In genomic region chr1:173355281-173356031, GRCh38 we compare ENCODE assay signal across 12 cellular contexts.
DNase-seq lines count a peak whose midpoint lies in the region; ATAC-seq, FAIRE-seq and TF ChIP-seq lines count a peak whose summit lies in the region.
"Had no signal": no experiment of that assay in that cellular context is flagged by ENCODE, and none has a peak within 500 bp of the region (broad histone marks: within the 10 kb centered on the region; RNA-seq: fewer than 3 reads in every experiment).

No MANE protein-coding gene starts in this region.

- peak overlapping the region; percentile 75 for H3K27ac ChIP-seq in GM12878 (ENCODE audit: control insufficient read depth, insufficient read depth)
- H3K27ac ChIP-seq in tibial artery, result no peak overlapping the region

- peaks cover 7% of the 10 kb centered on the region for H3K4me1 Mint-ChIP-seq in activated CD4-positive, alpha-beta T cell treated with anti-CD3 and anti-CD28 coated beads, Interleukin-2, amount 10 ng/mL, durations not matched to agents 24 days and 14 days
- H3K4me1 Mint-ChIP-seq: neural crest cell had no signal

- peaks cover 27% of the 10 kb centered on the region for H3K4me1 ChIP-seq in GM12878 (ENCODE audit: control insufficient read depth, insufficient read depth, low read length)
- no peaks in the 10 kb centered on the region for H3K4me1 ChIP-seq in tibial artery

- no peak for TF ChIP-seq CTCF in GM12865 (IDR thresholded peaks at IDR 0.05; ENCODE audit: insufficient read depth, low read depth, low read length, missing control alignments)
- TF ChIP-seq CTCF in GM12878 (IDR thresholded peaks at IDR 0.05 in 2 of 3, conservative IDR thresholded peaks at IDR 0.05 in 1 of 3; ENCODE audit: control insufficient read depth in 2 of 3, extremely low read depth in 1 of 3, insufficient read depth in 1 of 3, low read depth in 3 of 3, low read length in 3 of 3), result no peak
- TF ChIP-seq CTCF in tibial artery (IDR thresholded peaks at IDR 0.05), result no peak

- RAD21 ChIA-PET in GM12878 (lab: Charles Lee; ENCODE audit: unreplicated experiment), result interaction anchor here (0.7 to 1.8 kb wide), 2 partner anchors 53 to 56 kb away, joined by 3 to 4 read pairs; no protein-coding TSS in a partner anchor

- CTCF ChIA-PET in GM12878 (lab: Yijun Ruan, JAX), result interaction anchor here (1.5 kb wide), 1 partner anchor 22 kb away, joined by 3 read pairs; no protein-coding TSS in a partner anchor

- no peak overlapping the region for H3K4me3 Mint-ChIP-seq in activated CD4-positive, alpha-beta T cell treated with anti-CD3 and anti-CD28 coated beads, Interleukin-2, amount 10 ng/mL, durations not matched to agents 24 days and 14 days
- H3K4me3 Mint-ChIP-seq: neural crest cell had no signal

- H3K9me3 ChIP-seq in GM12878 (replicated peaks; ENCODE audit: control insufficient read depth, insufficient read depth, low read length) (peaks cover 8% of the 10 kb centered on the region; the same call in 2 of the 3 replicates), tibial artery (peaks cover 0 to 14% (median 4%) of the 10 kb centered on the region in 3 donors)

- H3K79me2 ChIP-seq in GM12878 (ENCODE audit: control insufficient read depth, insufficient read depth, low read length), result no peaks in the 10 kb centered on the region

- WGBS in GM12878 (ENCODE audit: insufficient coverage, insufficient replicate concordance, low lambda C conversion rate, missing lambda C conversion rate), result 1% methylated on average over 5 of the region's 5 CpGs

- SMC1A ChIA-PET in GM12878 (lab: Charles Lee; ENCODE audit: uncharacterized antibody, unreplicated experiment), result interaction anchor here (1.2 to 2.5 kb wide), 4 partner anchors 24 to 74 kb away, joined by 4 to 8 read pairs (median 5); no protein-coding TSS in a partner anchor

- H3K27me3 Mint-ChIP-seq in activated CD4-positive, alpha-beta T cell treated with anti-CD3 and anti-CD28 coated beads, Interleukin-2, amount 10 ng/mL, durations not matched to agents 24 days and 14 days, result peaks cover 3% of the 10 kb centered on the region

- no peaks in the 10 kb centered on the region for H4K20me1 ChIP-seq in GM12878 (ENCODE audit: control insufficient read depth, insufficient read depth)

- DNase-seq in GM12865 (ENCODE audit: low read depth), result peak; percentile 65
- peak; percentile 62 for DNase-seq in GM12878 (ENCODE audit: low read depth, low spot score)
- no peak for DNase-seq in tibial artery
- DNase-seq in activated CD4-positive, alpha-beta T cell treated with anti-CD3 and anti-CD28 coated beads, Interleukin-2, amount 10 ng/mL, durations not matched to agents 24 days and 14 days, result no peak
- DNase-seq in left lobe of liver (ENCODE audit: low spot score), result no peak
- DNase-seq in SIG-M5 (lab: John Stamatoyannopoulos, UW), result no peak
- DNase-seq: hippocampal formation, NCI-H1092 had no signal

- BruUV-seq in GM12878 (replicated peaks; lab: Mats Ljungman, UMichigan), result no TSS peak

- peaks cover 3% of the 10 kb centered on the region for H3K36me3 Mint-ChIP-seq in activated CD4-positive, alpha-beta T cell treated with anti-CD3 and anti-CD28 coated beads, Interleukin-2, amount 10 ng/mL, durations not matched to agents 24 days and 14 days (ENCODE audit: low read depth)

- H3K9ac ChIP-seq in GM12878 (ENCODE audit: control insufficient read depth, insufficient read depth, low read length), result peak overlapping the region; percentile 55; the same call in 1 of the 2 replicates

- TF ChIP-seq EP300 in GM12878 (IDR thresholded peaks at IDR 0.05; ENCODE audit: borderline replicate concordance in 1 of 2, control insufficient read depth in 1 of 2, low read depth in 2 of 2, low read length in 2 of 2), result peak in 1 of 2 experiments; percentile 64; a peak in 1 of 4 replicates

- no peak for TF ChIP-seq POLR2A in GM12878 (IDR thresholded peaks at IDR 0.05; ENCODE audit: low read depth, low read length)

- no peak overlapping the region for H3K27ac Mint-ChIP-seq in activated CD4-positive, alpha-beta T cell treated with anti-CD3 and anti-CD28 coated beads, Interleukin-2, amount 10 ng/mL, durations not matched to agents 24 days and 14 days

- POLR2A ChIA-PET in GM12878 (lab: Charles Lee), result interaction anchor here (0.5 kb wide), 1 partner anchor 52 kb away, joined by 3 read pairs; no protein-coding TSS in a partner anchor

- peak overlapping the region; percentile 89 for H3K4me2 ChIP-seq in GM12878 (ENCODE audit: control insufficient read depth, insufficient read depth)

- H3K36me3 ChIP-seq in GM12878 (ENCODE audit: control insufficient read depth in 2 of 2, insufficient read depth in 2 of 2, low read length in 1 of 2), result no peaks in the 10 kb centered on the region; a peak in 1 of 4 replicates
- no peaks in the 10 kb centered on the region for H3K36me3 ChIP-seq in tibial artery

- ATAC-seq in GM19467 (IDR thresholded peaks at IDR 0.05; ENCODE audit: unreplicated experiment) (peak; percentile 45), HG03280 (IDR thresholded peaks at IDR 0.05; ENCODE audit: unreplicated experiment) (peak; percentile 55), GM12878 (peak; percentile 83), left lobe of liver (no peak)
- ATAC-seq: Panc1 had no signal

- peaks cover 25% of the 10 kb centered on the region for H3K9me3 Mint-ChIP-seq in activated CD4-positive, alpha-beta T cell treated with anti-CD3 and anti-CD28 coated beads, Interleukin-2, amount 10 ng/mL, durations not matched to agents 24 days and 14 days

- peak overlapping the region; percentile 21 for H3K4me3 ChIP-seq in GM12865 (ENCODE audit: low read depth, low read length)
- peak overlapping the region; percentile 53 for H3K4me3 ChIP-seq in GM12878
- H3K4me3 ChIP-seq in tibial artery, result no peak overlapping the region

- in situ Hi-C loops in GM12878 (cut with MboI), result no loop called here

- intact Hi-C loops in GM12878 (cut with micrococcal nuclease; ENCODE audit: unreplicated experiment) (loop anchor here (1.0 to 2.0 kb wide), 2 partner anchors 22 to 55 kb away; no protein-coding TSS in a partner anchor), tibial artery (cut with DNase I; ENCODE audit: low total_unique reads) (no loop called here)
- intact Hi-C loops in activated CD4-positive, alpha-beta T cell treated with anti-CD3 and anti-CD28 coated beads, Interleukin-2, amount 10 ng/mL, durations not matched to agents 24 days and 14 days (cut with micrococcal nuclease), result no loop called here

- no peak for FAIRE-seq in GM12878 (lab: Jason Lieb, UNC)

- peak overlapping the region; percentile 47 for H2AFZ ChIP-seq in GM12878 (ENCODE audit: control insufficient read depth, low read depth, low read length)

- 0 out of 2 replicates have a peak, but pooled peaks have one; percentile 1 for TF ChIP-seq RAD21 in GM12878 (IDR thresholded peaks at IDR 0.05; ENCODE audit: insufficient read depth, low read depth, low read length)

- no peaks in the 10 kb centered on the region for H3K27me3 ChIP-seq in GM12878 (replicated peaks in 1 of 2; ENCODE audit: control insufficient read depth in 2 of 2, insufficient read depth in 2 of 2, low read length in 1 of 2)
- H3K27me3 ChIP-seq in tibial artery, result no peaks in the 10 kb centered on the region

TF ChIP-seq in GM12878, 131 proteins besides CTCF, POLR2A, EP300 and RAD21 (continues in another document):
- TF ChIP-seq TBL1XR1 (IDR thresholded peaks at IDR 0.05; ENCODE audit: low read depth, low read length) (0 out of 2 replicates have a peak, but pooled peaks have one; percentile 21), BCL11A (IDR thresholded peaks at IDR 0.05; ENCODE audit: low read depth, low read length) (peak; percentile 50; the same call in 1 of the 2 replicates), RELA (IDR thresholded peaks at IDR 0.05; ENCODE audit: borderline replicate concordance, partially characterized antibody) (no peak), E2F8 (IDR thresholded peaks at IDR 0.05; ENCODE audit: low read depth, partially characterized antibody) (no peak), MTA2 (IDR thresholded peaks at IDR 0.05; ENCODE audit: low read depth) (peak; percentile 77), HDAC6 (IDR thresholded peaks at IDR 0.05; ENCODE audit: unreplicated experiment) (no peak), CBX5 (IDR thresholded peaks at IDR 0.05; ENCODE audit: low read depth) (peak; percentile 42; the same call in 1 of the 2 replicates)
- TF ChIP-seq, protein P1, sequence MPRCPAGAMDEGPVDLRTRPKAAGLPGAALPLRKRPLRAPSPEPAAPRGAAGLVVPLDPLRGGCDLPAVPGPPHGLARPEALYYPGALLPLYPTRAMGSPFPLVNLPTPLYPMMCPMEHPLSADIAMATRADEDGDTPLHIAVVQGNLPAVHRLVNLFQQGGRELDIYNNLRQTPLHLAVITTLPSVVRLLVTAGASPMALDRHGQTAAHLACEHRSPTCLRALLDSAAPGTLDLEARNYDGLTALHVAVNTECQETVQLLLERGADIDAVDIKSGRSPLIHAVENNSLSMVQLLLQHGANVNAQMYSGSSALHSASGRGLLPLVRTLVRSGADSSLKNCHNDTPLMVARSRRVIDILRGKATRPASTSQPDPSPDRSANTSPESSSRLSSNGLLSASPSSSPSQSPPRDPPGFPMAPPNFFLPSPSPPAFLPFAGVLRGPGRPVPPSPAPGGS (IDR thresholded peaks at IDR 0.05; ENCODE audit: borderline replicate concordance, insufficient read depth, low read depth, low read length, poor library complexity, severe bottlenecking), result no peak

Comparison
In these comparisons a context has a peak if more than half of its experiments do, and no peak if none do; other contexts are left out.
1. DNase-seq: peak in GM12865 (single experiment) and GM12878 (single experiment); none in tibial artery (0 of 2), activated CD4-positive, alpha-beta T cell treated with anti-CD3 and anti-CD28 coated beads, Interleukin-2, amount 10 ng/mL, durations not matched to agents 24 days and 14 days (single experiment), left lobe of liver (single experiment) and SIG-M5 (single experiment).
2. H3K4me3 ChIP-seq: peak in GM12865 (single experiment) and GM12878 (single experiment); none in tibial artery (0 of 2).